ENCODE assay signal across 7 cellular contexts in the genomic region with DNA sequence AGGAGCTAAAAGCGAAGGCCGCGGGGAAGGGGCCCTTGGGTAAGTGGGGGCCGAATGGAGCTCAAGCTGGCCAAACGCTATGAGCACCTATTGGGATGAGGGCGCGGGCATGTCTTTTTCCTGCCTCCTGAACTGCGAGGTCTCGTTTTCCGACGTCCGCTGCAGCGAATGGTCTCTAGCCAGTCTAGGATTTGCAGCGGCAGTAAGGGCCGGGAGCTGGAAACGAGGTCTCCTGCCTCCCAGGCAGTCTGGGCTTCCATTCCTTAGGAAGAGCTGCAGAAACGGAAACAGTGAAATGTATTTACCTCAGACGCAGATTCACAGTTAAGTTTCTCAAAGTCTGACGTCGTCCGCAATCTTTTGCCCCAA. TPM values are rescaled to one million over a fixed set of nuclear protein-coding genes. Genes with fewer than 3 reads are reported as not detected.
A peak's percentile ranks its signal among the peaks of the same experiment; 100 is the strongest.
DNase-seq lines count a peak whose midpoint lies in the region; ATAC-seq and TF ChIP-seq lines count a peak whose summit lies in the region.

No MANE protein-coding gene starts in this region.

- no peak for TF ChIP-seq POLR2A in erythroblast (IDR thresholded peaks at IDR 0.05; ENCODE audit: low read length)

- peak overlapping the region; percentile 91 for H3K9ac ChIP-seq in OCI-LY3 (ENCODE audit: low read length)

- peak overlapping the region; percentile 86 to 90 for H3K4me3 Mint-ChIP-seq in effector memory CD8-positive, alpha-beta T cell
- peak overlapping the region; percentile 89 to 100 (median 97) for H3K4me3 Mint-ChIP-seq in naive thymus-derived CD8-positive, alpha-beta T cell

- peak overlapping the region; percentile 91 for H3K4me3 ChIP-seq in OCI-LY3 (ENCODE audit: low read length)

- DNase-seq in effector memory CD8-positive, alpha-beta T cell: no peak
- peak in 1 of 10 donors; percentile 29 for DNase-seq in naive thymus-derived CD8-positive, alpha-beta T cell
- DNase-seq in erythroblast (lab: John Stamatoyannopoulos, UW): no peak

- H3K79me2 ChIP-seq in OCI-LY3 (ENCODE audit: low read length): peaks cover 53% of the 10 kb centered on the region

- no peak overlapping the region for H2AFZ ChIP-seq in OCI-LY3 (ENCODE audit: low read depth, low read length)

- H3K27ac Mint-ChIP-seq in effector memory CD8-positive, alpha-beta T cell: peak overlapping the region; percentile 93 to 97
- peak overlapping the region; percentile 95 to 100 (median 99) for H3K27ac Mint-ChIP-seq in naive thymus-derived CD8-positive, alpha-beta T cell

- no peak for TF ChIP-seq CTCF in OCI-LY3 (IDR thresholded peaks at IDR 0.05; ENCODE audit: low read depth, low read length)

- H3K27me3 Mint-ChIP-seq in effector memory CD8-positive, alpha-beta T cell: no peaks in the 10 kb centered on the region
- no peaks in the 10 kb centered on the region for H3K27me3 Mint-ChIP-seq in naive thymus-derived CD8-positive, alpha-beta T cell

- peak overlapping the region; percentile 70 for H3K4me2 ChIP-seq in OCI-LY3 (ENCODE audit: low read length)

- no peaks in the 10 kb centered on the region for H3K27me3 ChIP-seq in OCI-LY3 (ENCODE audit: low read depth, low read length)

- H3K9me3 ChIP-seq in OCI-LY3 (ENCODE audit: insufficient read depth, low read length): no peaks in the 10 kb centered on the region

- peaks cover 33% of the 10 kb centered on the region for H3K4me1 ChIP-seq in OCI-LY3 (ENCODE audit: low read length)

- no peaks in the 10 kb centered on the region for H3K9me3 Mint-ChIP-seq in effector memory CD8-positive, alpha-beta T cell
- H3K9me3 Mint-ChIP-seq in naive thymus-derived CD8-positive, alpha-beta T cell: no peaks in the 10 kb centered on the region

- H3K36me3 Mint-ChIP-seq in effector memory CD8-positive, alpha-beta T cell (ENCODE audit: insufficient read depth): peaks cover 48% of the 10 kb centered on the region
- H3K36me3 Mint-ChIP-seq in naive thymus-derived CD8-positive, alpha-beta T cell: peaks cover 0 to 40% (median 3%) of the 10 kb centered on the region in 3 donors

- H3K36me3 ChIP-seq in OCI-LY3 (replicated peaks; ENCODE audit: low read depth, low read length): peaks cover 17% of the 10 kb centered on the region

- POLR2A ChIA-PET in naive thymus-derived CD8-positive, alpha-beta T cell (lab: Charles Lee): interaction anchor here (0.6 to 4.1 kb wide), 17 partner anchors 10 to 589 kb away, joined by 3 to 37 read pairs (median 7); a partner anchor contains a TSS

- ATAC-seq in GM18909 (IDR thresholded peaks at IDR 0.05; ENCODE audit: poor library complexity, unreplicated experiment) (peak; percentile 3), HG03025 (IDR thresholded peaks at IDR 0.05; ENCODE audit: low FRiP score, unreplicated experiment) (no peak), GM19452 (IDR thresholded peaks at IDR 0.05; ENCODE audit: unreplicated experiment) (no peak)
- peak; percentile 0 for ATAC-seq in effector memory CD8-positive, alpha-beta T cell (replicated peaks)
- ATAC-seq in naive thymus-derived CD8-positive, alpha-beta T cell: peak; percentile 2 to 5

- peaks cover 11 to 27% of the 10 kb centered on the region in 2 donors for H3K4me1 Mint-ChIP-seq in effector memory CD8-positive, alpha-beta T cell (ENCODE audit: low read depth in 2 of 2)
- H3K4me1 Mint-ChIP-seq in naive thymus-derived CD8-positive, alpha-beta T cell: peaks cover 12 to 52% (median 42%) of the 10 kb centered on the region in 4 donors

- peaks cover 4% of the 10 kb centered on the region; the same call in 1 of the 2 replicates for H4K20me1 ChIP-seq in OCI-LY3 (ENCODE audit: insufficient read depth, low read length)

- H3K27ac ChIP-seq in OCI-LY3 (ENCODE audit: low read length): peak overlapping the region; percentile 61

RNA-seq across cellular contexts. Expression of a gene that starts 0.5 kb away (rescaled TPM):
- 100 to 1,000 TPM; 274 to 291 TPM for total RNA-seq in naive thymus-derived CD8-positive, alpha-beta T cell
- 100 to 1,000 TPM; 714 to 931 (median 847) TPM for polyA plus RNA-seq in naive thymus-derived CD8-positive, alpha-beta T cell

RNA-seq across cellular contexts. Expression of a gene that starts 0.7 kb away (rescaled TPM):
- total RNA-seq in naive thymus-derived CD8-positive, alpha-beta T cell: 1 to 10 TPM; 4.6 to 4.7 TPM
- polyA plus RNA-seq in naive thymus-derived CD8-positive, alpha-beta T cell: 10 to 100 TPM in 2 of 3 donors, 1 to 10 TPM in 1; 8.6 to 12.9 (median 11.8) TPM

RNA-seq across cellular contexts. Expression of a gene that starts 6.0 kb away (rescaled TPM):
- total RNA-seq in naive thymus-derived CD8-positive, alpha-beta T cell: 10 to 100 TPM; 13.2 to 13.5 TPM
- polyA plus RNA-seq in naive thymus-derived CD8-positive, alpha-beta T cell: 10 to 100 TPM in 2 of 3 donors, 1 to 10 TPM in 1; 8.9 to 17.5 (median 13.1) TPM

RNA-seq across cellular contexts. Expression of a gene that starts 10.7 kb away (rescaled TPM):
- 1 to 10 TPM; 2.0 to 3.2 TPM for total RNA-seq in naive thymus-derived CD8-positive, alpha-beta T cell
- polyA plus RNA-seq in naive thymus-derived CD8-positive, alpha-beta T cell: not detected

Comparison
In these comparisons a context has a peak if more than half of its experiments do, and no peak if none do; other contexts are left out.
1. ATAC-seq: peak in GM18909 (single experiment), effector memory CD8-positive, alpha-beta T cell (single experiment) and naive thymus-derived CD8-positive, alpha-beta T cell (2 of 2); none in HG03025 (single experiment) and GM19452 (single experiment).